8 cellular contexts compared by ENCODE assay signal in the genomic region with DNA sequence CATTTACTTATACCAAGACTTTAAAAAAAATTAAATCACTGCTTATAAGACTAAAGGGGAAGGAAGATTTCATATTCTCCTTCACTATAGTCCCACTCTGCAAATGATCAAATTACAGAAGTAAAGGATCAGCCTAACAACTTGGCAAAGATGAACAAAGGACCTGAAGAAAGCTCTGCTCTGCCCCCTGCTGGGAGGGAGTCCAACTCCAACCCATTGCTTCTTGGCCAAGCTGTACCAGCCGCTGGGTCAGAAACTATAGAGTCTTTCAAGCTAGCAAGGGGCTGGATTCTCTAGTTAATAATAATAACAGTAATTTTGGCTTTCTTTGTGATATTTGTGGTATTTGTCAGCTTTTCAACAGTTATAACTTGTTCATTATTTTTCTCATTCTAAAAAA.
DNase-seq lines count a peak whose midpoint lies in the region; ATAC-seq and TF ChIP-seq lines count a peak whose summit lies in the region.

No MANE protein-coding gene starts in this region.

- H3K27ac Mint-ChIP-seq in stimulated activated memory B cell treated with anti-CD40 and anti-IgM and Interleukin-4, amounts not matched to agents 10 μg/mL and 1 μg/mL and 100 μg/mL, for 72 hours: no peak overlapping the region

- no peak overlapping the region for H3K9ac ChIP-seq in SU-DHL-6 (ENCODE audit: low read length)

- no peaks in the 10 kb centered on the region for H3K4me1 ChIP-seq in hepatocyte (ENCODE audit: insufficient read depth)
- no peaks in the 10 kb centered on the region for H3K4me1 ChIP-seq in upper lobe of right lung

- no peak overlapping the region for H3K4me3 ChIP-seq in SU-DHL-6 (ENCODE audit: insufficient read depth, low read length, poor library complexity, severe bottlenecking)
- H3K4me3 ChIP-seq in hepatocyte: no peak overlapping the region
- no peak overlapping the region for H3K4me3 ChIP-seq in upper lobe of right lung

- no peak overlapping the region for H3K4me3 Mint-ChIP-seq in stimulated activated memory B cell treated with anti-CD40 and anti-IgM and Interleukin-4, amounts not matched to agents 10 μg/mL and 1 μg/mL and 100 μg/mL, for 72 hours

- H3K27me3 Mint-ChIP-seq in stimulated activated memory B cell treated with anti-CD40 and anti-IgM and Interleukin-4, amounts not matched to agents 10 μg/mL and 1 μg/mL and 100 μg/mL, for 72 hours: no peaks in the 10 kb centered on the region

- H3K9me3 Mint-ChIP-seq in stimulated activated memory B cell treated with anti-CD40 and anti-IgM and Interleukin-4, amounts not matched to agents 10 μg/mL and 1 μg/mL and 100 μg/mL, for 72 hours: peaks cover 5% of the 10 kb centered on the region

- WGBS in hepatocyte (ENCODE audit: low lambda C conversion rate, missing lambda C conversion rate): 81% methylated on average over 1 of the region's 1 CpG

- no peaks in the 10 kb centered on the region for H3K4me1 Mint-ChIP-seq in stimulated activated memory B cell treated with anti-CD40 and anti-IgM and Interleukin-4, amounts not matched to agents 10 μg/mL and 1 μg/mL and 100 μg/mL, for 72 hours

- peak; percentile 11 for DNase-seq in GM10266 (ENCODE audit: extremely low spot score)
- peak; percentile 53 for DNase-seq in hepatocyte (ENCODE audit: low spot score)
- no peak for DNase-seq in upper lobe of right lung
- DNase-seq in HCEC 1CT: no peak

- intact Hi-C loops in upper lobe of right lung (cut with DNase I): no loop called here

- H4K20me1 ChIP-seq in SU-DHL-6 (ENCODE audit: low read depth, low read length) (no peaks in the 10 kb centered on the region), hepatocyte (ENCODE audit: insufficient read depth, poor library complexity, severe bottlenecking) (no peaks in the 10 kb centered on the region)

- no peaks in the 10 kb centered on the region for H3K79me2 ChIP-seq in SU-DHL-6 (ENCODE audit: insufficient read depth, low read length)
- H3K79me2 ChIP-seq in hepatocyte: no peaks in the 10 kb centered on the region

- H3K36me3 ChIP-seq in SU-DHL-6 (ENCODE audit: low read length) (no peaks in the 10 kb centered on the region), hepatocyte (replicated peaks; ENCODE audit: insufficient read depth, low read depth) (no peaks in the 10 kb centered on the region), upper lobe of right lung (no peaks in the 10 kb centered on the region)

- H3K36me3 Mint-ChIP-seq in stimulated activated memory B cell treated with anti-CD40 and anti-IgM and Interleukin-4, amounts not matched to agents 10 μg/mL and 1 μg/mL and 100 μg/mL, for 72 hours: no peaks in the 10 kb centered on the region

- no peak overlapping the region for H3K4me2 ChIP-seq in SU-DHL-6 (ENCODE audit: low read depth, low read length, poor library complexity, severe bottlenecking)
- no peak overlapping the region for H3K4me2 ChIP-seq in hepatocyte

- H3K27ac ChIP-seq in 22Rv1 (no peak overlapping the region), SU-DHL-6 (ENCODE audit: low read depth, low read length) (no peak overlapping the region), hepatocyte (no peak overlapping the region), upper lobe of right lung (no peak overlapping the region)

- H3K9me3 ChIP-seq in SU-DHL-6 (ENCODE audit: insufficient read depth, low read length): no peaks in the 10 kb centered on the region
- no peaks in the 10 kb centered on the region for H3K9me3 ChIP-seq in hepatocyte (ENCODE audit: low read depth)
- no peaks in the 10 kb centered on the region for H3K9me3 ChIP-seq in upper lobe of right lung

- no peaks in the 10 kb centered on the region for H3K9me2 ChIP-seq in SU-DHL-6 (replicated peaks; ENCODE audit: insufficient read depth, low read length)
- H3K9me2 ChIP-seq in hepatocyte (replicated peaks; ENCODE audit: insufficient read depth): no peaks in the 10 kb centered on the region

- H2AFZ ChIP-seq in SU-DHL-6 (ENCODE audit: low read depth, low read length, severe bottlenecking) (no peak overlapping the region), hepatocyte (no peak overlapping the region)

- H3F3A ChIP-seq in SU-DHL-6 (ENCODE audit: insufficient read depth): no peaks in the 10 kb centered on the region

- TF ChIP-seq CTCF in 22Rv1 (IDR thresholded peaks at IDR 0.05) (peak; percentile 81), GM10266 (IDR thresholded peaks at IDR 0.05; ENCODE audit: control insufficient read depth, insufficient read depth, low read depth, missing control alignments) (peak; percentile 56), SU-DHL-6 (IDR thresholded peaks at IDR 0.05; ENCODE audit: insufficient read depth, low read length, poor library complexity, severe bottlenecking) (peak; percentile 44), hepatocyte (IDR thresholded peaks at IDR 0.05; ENCODE audit: poor library complexity) (peak; percentile 50), upper lobe of right lung (IDR thresholded peaks at IDR 0.05) (peak; percentile 46)

- H3K27me3 ChIP-seq in SU-DHL-6 (ENCODE audit: low read length) (no peaks in the 10 kb centered on the region), hepatocyte (no peaks in the 10 kb centered on the region), upper lobe of right lung (no peaks in the 10 kb centered on the region)

- ATAC-seq in HG03442 (IDR thresholded peaks at IDR 0.05; ENCODE audit: unreplicated experiment) (peak; percentile 76), upper lobe of right lung (peak; percentile 70)
- no peak for ATAC-seq in stimulated activated memory B cell treated with anti-CD40 and anti-IgM and Interleukin-4, amounts not matched to agents 10 μg/mL and 1 μg/mL and 100 μg/mL, for 72 hours

Comparison
In these comparisons a context has a peak if more than half of its experiments do, and no peak if none do; other contexts are left out.
1. DNase-seq: peak in GM10266 (single experiment) and hepatocyte (single experiment); none in upper lobe of right lung (single experiment) and HCEC 1CT (single experiment).
2. Peak in every context shown above with its lines, with median percentiles within 50 percentile points of each other: CTCF ChIP-seq.